ENCODE assay signal across 9 cellular contexts in the genomic region with DNA sequence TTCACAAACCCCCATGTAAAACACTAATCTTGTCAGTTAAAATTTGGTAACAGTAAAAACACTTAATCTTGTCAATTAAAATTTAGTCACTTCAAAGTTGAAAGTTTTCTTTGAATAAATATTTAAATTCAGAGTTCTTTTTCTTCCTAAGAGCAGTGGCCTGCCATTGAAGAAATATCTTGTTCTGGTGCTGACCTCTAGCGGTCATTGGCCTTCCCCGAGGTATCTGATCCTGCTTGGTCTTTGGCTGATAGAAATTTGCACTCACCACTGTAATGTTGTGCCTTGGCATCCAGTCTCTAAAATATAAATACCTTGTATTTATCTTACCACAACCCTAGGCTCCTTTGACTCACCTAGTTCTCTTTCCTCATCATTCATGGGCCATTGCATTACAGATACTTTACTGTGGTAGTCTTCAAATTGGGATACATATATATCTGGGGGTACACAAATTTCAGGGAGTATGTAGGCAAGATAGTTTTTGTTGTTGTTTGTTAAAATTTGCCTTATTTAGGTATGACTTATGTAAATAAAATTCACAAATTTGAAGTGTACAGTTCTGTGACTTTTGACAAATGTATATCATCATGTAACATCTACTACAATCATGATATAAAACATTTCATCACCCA. TPM values are rescaled to one million over a fixed set of nuclear protein-coding genes. Genes with fewer than 3 reads are reported as not detected.
A peak's percentile ranks its signal among the peaks of the same experiment; 100 is the strongest.
DNase-seq lines count a peak whose midpoint lies in the region; ATAC-seq and TF ChIP-seq lines count a peak whose summit lies in the region.
"Had no signal": no experiment of that assay in that cellular context is flagged by ENCODE, and none has a peak within 500 bp of the region (broad histone marks: within the 10 kb centered on the region; RNA-seq: fewer than 3 reads in every experiment).

No MANE protein-coding gene starts in this region.

- H3K9ac ChIP-seq in trophoblast cell (ENCODE audit: low read length): no peak overlapping the region

- no peak overlapping the region for H3K27ac ChIP-seq in CD8-positive, alpha-beta memory T cell (ENCODE audit: low read depth, low read length)
- H3K27ac ChIP-seq in SJSA1 (no peak overlapping the region), trophoblast cell (ENCODE audit: low read depth, low read length) (no peak overlapping the region), upper lobe of right lung (no peak overlapping the region)

- H3K36me3 Mint-ChIP-seq in CD8-positive, alpha-beta memory T cell: no peaks in the 10 kb centered on the region
- H3K36me3 Mint-ChIP-seq: activated naive CD8-positive, alpha-beta T cell had no signal

- H3K4me1 ChIP-seq in CD8-positive, alpha-beta memory T cell (ENCODE audit: insufficient read depth, low read length): no peaks in the 10 kb centered on the region
- no peaks in the 10 kb centered on the region for H3K4me1 ChIP-seq in SJSA1 (replicated peaks)
- H3K4me1 ChIP-seq in trophoblast cell (ENCODE audit: control insufficient read depth in 1 of 2, insufficient read depth in 2 of 2, low read length in 2 of 2): no peaks in the 10 kb centered on the region
- no peaks in the 10 kb centered on the region for H3K4me1 ChIP-seq in upper lobe of right lung

- H2BK12ac ChIP-seq in trophoblast cell (ENCODE audit: low read length): no peak overlapping the region

- H3K14ac ChIP-seq in trophoblast cell (ENCODE audit: low read length): no peak overlapping the region

- no peaks in the 10 kb centered on the region for H3K9me3 ChIP-seq in CD8-positive, alpha-beta memory T cell (ENCODE audit: low read length)
- no peaks in the 10 kb centered on the region for H3K9me3 ChIP-seq in SJSA1 (replicated peaks)
- H3K9me3 ChIP-seq in trophoblast cell (ENCODE audit: insufficient read depth, low read depth, low read length): no peaks in the 10 kb centered on the region
- no peaks in the 10 kb centered on the region for H3K9me3 ChIP-seq in upper lobe of right lung

- no peaks in the 10 kb centered on the region for H3K36me3 ChIP-seq in CD8-positive, alpha-beta memory T cell (ENCODE audit: insufficient read depth, low read length)
- H3K36me3 ChIP-seq in SJSA1 (no peaks in the 10 kb centered on the region), trophoblast cell (ENCODE audit: control insufficient read depth in 1 of 2, insufficient read depth in 2 of 2, low read length in 2 of 2) (no peaks in the 10 kb centered on the region), upper lobe of right lung (no peaks in the 10 kb centered on the region)

- H2AFZ ChIP-seq in trophoblast cell (ENCODE audit: insufficient read depth, low read length, poor library complexity): no peak overlapping the region

- H2BK120ac ChIP-seq in trophoblast cell (ENCODE audit: insufficient read depth, low read length, poor library complexity): no peak overlapping the region

- TF ChIP-seq CTCF in GM20000 (IDR thresholded peaks at IDR 0.05; ENCODE audit: extremely low read depth, missing control alignments) (peak; percentile 76), upper lobe of right lung (IDR thresholded peaks at IDR 0.05) (peak; percentile 86)

- intact Hi-C loops in upper lobe of right lung (cut with DNase I): no loop called here

- no peaks in the 10 kb centered on the region for H3K27me3 ChIP-seq in CD8-positive, alpha-beta memory T cell (ENCODE audit: insufficient read depth, low read length, poor library complexity, severe bottlenecking)
- H3K27me3 ChIP-seq in SJSA1 (replicated peaks): no peaks in the 10 kb centered on the region
- no peaks in the 10 kb centered on the region for H3K27me3 ChIP-seq in trophoblast cell (ENCODE audit: insufficient read depth, low read length)
- no peaks in the 10 kb centered on the region for H3K27me3 ChIP-seq in upper lobe of right lung

- no peak overlapping the region for H3K4me3 ChIP-seq in CD8-positive, alpha-beta memory T cell (ENCODE audit: low read length)
- H3K4me3 ChIP-seq in SJSA1: no peak overlapping the region
- H3K4me3 ChIP-seq in trophoblast cell (ENCODE audit: low read depth, low read length): no peak overlapping the region
- no peak overlapping the region for H3K4me3 ChIP-seq in upper lobe of right lung

- H3K27me3 Mint-ChIP-seq in CD8-positive, alpha-beta memory T cell: no peaks in the 10 kb centered on the region

- H3K79me1 ChIP-seq in trophoblast cell (ENCODE audit: low read length): no peaks in the 10 kb centered on the region

- POLR2A ChIA-PET in CD8-positive, alpha-beta memory T cell (lab: Charles Lee): no interaction called here

- ATAC-seq in upper lobe of right lung: peak; percentile 93

- no peak overlapping the region for H3K4me3 Mint-ChIP-seq in CD8-positive, alpha-beta memory T cell
- H3K4me3 Mint-ChIP-seq: activated naive CD8-positive, alpha-beta T cell had no signal

- CTCF ChIA-PET in CD8-positive, alpha-beta memory T cell (lab: Charles Lee): interaction anchor here (0.7 to 1.2 kb wide), 5 partner anchors 14 to 172 kb away, joined by 3 to 5 read pairs (median 3); no protein-coding TSS in a partner anchor

- no peak overlapping the region for H2BK5ac ChIP-seq in trophoblast cell (ENCODE audit: low read depth, low read length, poor library complexity)

- no peaks in the 10 kb centered on the region for H3K9me3 Mint-ChIP-seq in CD8-positive, alpha-beta memory T cell

- H3K27ac Mint-ChIP-seq in CD8-positive, alpha-beta memory T cell: no peak overlapping the region
- H3K27ac Mint-ChIP-seq: activated naive CD8-positive, alpha-beta T cell had no signal

- H3K23ac ChIP-seq in trophoblast cell (ENCODE audit: low read length): no peak overlapping the region

- H3K4me2 ChIP-seq in trophoblast cell (ENCODE audit: low read length): no peak overlapping the region

- H3K4me1 Mint-ChIP-seq in CD8-positive, alpha-beta memory T cell: no peaks in the 10 kb centered on the region

- WGBS in trophoblast cell (ENCODE audit: extremely low coverage, insufficient coverage, insufficient read length): no CpG with 5 or more reads among the region's 2 CpGs

- H4K8ac ChIP-seq in trophoblast cell (ENCODE audit: low read depth, low read length): no peak overlapping the region

- H4K91ac ChIP-seq in trophoblast cell (ENCODE audit: low read depth, low read length): no peak overlapping the region

- no peak overlapping the region for H2AK5ac ChIP-seq in trophoblast cell (ENCODE audit: low read length)

- DNase-seq in CD8-positive, alpha-beta memory T cell: peak; percentile 43 to 70 (median 48)
- DNase-seq in GM20000 (ENCODE audit: low spot score) (peak; percentile 73), Kasumi-1 (lab: John Stamatoyannopoulos, UW) (peak; percentile 72 to 75), SJSA1 (ENCODE audit: low read depth in 1 of 2, low spot score in 2 of 2) (peak; percentile 53 to 72), germinal center (ENCODE audit: low spot score) (peak; percentile 64), trophoblast cell (peak; percentile 76 to 92), upper lobe of right lung (no peak)
- DNase-seq in activated effector memory CD4-positive, alpha-beta T cell treated with anti-CD3 and anti-CD28 coated beads, Interleukin-2, amount 50 U/mL, for 16 hours: peak; percentile 85

- H3K4ac ChIP-seq in trophoblast cell (ENCODE audit: low read depth, low read length): no peak overlapping the region

- H3K18ac ChIP-seq in trophoblast cell (ENCODE audit: low read length): no peak overlapping the region

- no peak overlapping the region for H4K12ac ChIP-seq in trophoblast cell (ENCODE audit: low read depth, low read length)

- no peaks in the 10 kb centered on the region for H3K79me2 ChIP-seq in trophoblast cell (ENCODE audit: control insufficient read depth, insufficient read depth, low read length, poor library complexity)

RNA-seq across cellular contexts. Expression of a gene that starts 6.7 kb away (rescaled TPM):
- not detected for total RNA-seq in CD8-positive, alpha-beta memory T cell
- polyA plus RNA-seq in CD8-positive, alpha-beta memory T cell: not detected
- total RNA-seq in SJSA1 (2014; rRNA removed; shearing (Covaris generic)): 1.00 and 7.7 TPM in 2 replicates
- not detected in 2 replicates for polyA plus RNA-seq in trophoblast cell (2013)
- not detected for total RNA-seq in upper lobe of right lung

RNA-seq across cellular contexts. Expression of a gene that starts 31.9 kb away (rescaled TPM):
- total RNA-seq in CD8-positive, alpha-beta memory T cell: under 1 TPM in 1 of 2 experiments, not detected in 1; 0.18 TPM
- polyA plus RNA-seq in CD8-positive, alpha-beta memory T cell: not detected
- total RNA-seq in SJSA1 (2014; rRNA removed; shearing (Covaris generic)): not detected in 2 replicates
- 0.04 and 0.14 TPM in 2 replicates for polyA plus RNA-seq in trophoblast cell (2013)
- total RNA-seq in upper lobe of right lung: not detected

RNA-seq across cellular contexts. Expression of a gene that starts 44.5 kb away (rescaled TPM):
- 1 to 10 TPM; 1.6 to 1.9 TPM for total RNA-seq in CD8-positive, alpha-beta memory T cell
- polyA plus RNA-seq in CD8-positive, alpha-beta memory T cell: not detected
- 0.29 TPM in 1 of 2 replicates, not detected in the other for total RNA-seq in SJSA1 (2014; rRNA removed; shearing (Covaris generic))
- polyA plus RNA-seq in trophoblast cell (2013): 0.07 and 0.12 TPM in 2 replicates
- 3.3 TPM for total RNA-seq in upper lobe of right lung
